ENCODE assay signal across 1 cellular context in genomic region chr6:127420558-127420957, GRCh38.
TF ChIP-seq lines count a peak whose summit lies in the region.

No MANE protein-coding gene starts in this region.

TF ChIP-seq in K562, 482 proteins besides CTCF, POLR2A, EP300 and RAD21 (continued from another document):
- TF ChIP-seq ZNF384 (IDR thresholded peaks at IDR 0.05; ENCODE audit: low read depth, low read length) (no peak), HMG20A (CRISPR knock-in tag; conservative IDR thresholded peaks at IDR 0.05) (no peak), HIVEP1 (CRISPR knock-in tag; IDR thresholded peaks at IDR 0.05) (no peak), PHB (CRISPR knock-in tag; IDR thresholded peaks at IDR 0.05) (no peak), HMBOX1 (IDR thresholded peaks at IDR 0.05) (peak; percentile 89), HOXB6 (CRISPR knock-in tag; IDR thresholded peaks at IDR 0.05; ENCODE audit: borderline replicate concordance) (no peak), SPI1 (IDR thresholded peaks at IDR 0.05; ENCODE audit: borderline replicate concordance, low read depth, low read length) (peak; percentile 53), BMI1 (IDR thresholded peaks at IDR 0.05; ENCODE audit: low read length) (no peak), KHSRP (IDR thresholded peaks at IDR 0.05) (no peak), POLR2H (tag; IDR thresholded peaks at IDR 0.05; ENCODE audit: low read depth) (no peak), BDP1 (IDR thresholded peaks at IDR 0.05; ENCODE audit: insufficient read depth, insufficient read length) (no peak), SIX5 (IDR thresholded peaks at IDR 0.05; ENCODE audit: borderline replicate concordance in 1 of 2, insufficient read depth in 1 of 2, low read depth in 1 of 2, low read length in 2 of 2) (no peak), E4F1 (CRISPR knock-in tag; IDR thresholded peaks at IDR 0.05; ENCODE audit: borderline replicate concordance) (no peak), ZNF324 (CRISPR knock-in tag; IDR thresholded peaks at IDR 0.05) (no peak), THRA (IDR thresholded peaks at IDR 0.05) (no peak), CEBPZ (IDR thresholded peaks at IDR 0.05; ENCODE audit: borderline replicate concordance, low read depth, low read length) (no peak), PRDM10 (IDR thresholded peaks at IDR 0.05; ENCODE audit: partially characterized antibody) (peak; percentile 35), ARHGAP35 (IDR thresholded peaks at IDR 0.05; ENCODE audit: partially characterized antibody) (no peak), MTA2 (IDR thresholded peaks at IDR 0.05; ENCODE audit: low read depth) (no peak), ZNF212 (CRISPR knock-in tag; IDR thresholded peaks at IDR 0.05) (no peak), RCOR1 (IDR thresholded peaks at IDR 0.05; ENCODE audit: borderline replicate concordance in 1 of 2, low read depth in 2 of 2, low read length in 2 of 2) (peak in 1 of 2 experiments; percentile 40; a peak in 1 of 4 replicates), RBM25 (IDR thresholded peaks at IDR 0.05; ENCODE audit: low read depth, low read length, severe bottlenecking) (peak; percentile 46), ZNF589 (CRISPR knock-in tag; IDR thresholded peaks at IDR 0.05; ENCODE audit: low read depth) (no peak)
- TF ChIP-seq, protein P1, sequence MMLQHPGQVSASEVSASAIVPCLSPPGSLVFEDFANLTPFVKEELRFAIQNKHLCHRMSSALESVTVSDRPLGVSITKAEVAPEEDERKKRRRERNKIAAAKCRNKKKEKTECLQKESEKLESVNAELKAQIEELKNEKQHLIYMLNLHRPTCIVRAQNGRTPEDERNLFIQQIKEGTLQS (IDR thresholded peaks at IDR 0.05): peak; percentile 69
- TF ChIP-seq, protein P1 (CRISPR knock-in tag; conservative IDR thresholded peaks at IDR 0.05): no peak
- TF ChIP-seq, protein P2, sequence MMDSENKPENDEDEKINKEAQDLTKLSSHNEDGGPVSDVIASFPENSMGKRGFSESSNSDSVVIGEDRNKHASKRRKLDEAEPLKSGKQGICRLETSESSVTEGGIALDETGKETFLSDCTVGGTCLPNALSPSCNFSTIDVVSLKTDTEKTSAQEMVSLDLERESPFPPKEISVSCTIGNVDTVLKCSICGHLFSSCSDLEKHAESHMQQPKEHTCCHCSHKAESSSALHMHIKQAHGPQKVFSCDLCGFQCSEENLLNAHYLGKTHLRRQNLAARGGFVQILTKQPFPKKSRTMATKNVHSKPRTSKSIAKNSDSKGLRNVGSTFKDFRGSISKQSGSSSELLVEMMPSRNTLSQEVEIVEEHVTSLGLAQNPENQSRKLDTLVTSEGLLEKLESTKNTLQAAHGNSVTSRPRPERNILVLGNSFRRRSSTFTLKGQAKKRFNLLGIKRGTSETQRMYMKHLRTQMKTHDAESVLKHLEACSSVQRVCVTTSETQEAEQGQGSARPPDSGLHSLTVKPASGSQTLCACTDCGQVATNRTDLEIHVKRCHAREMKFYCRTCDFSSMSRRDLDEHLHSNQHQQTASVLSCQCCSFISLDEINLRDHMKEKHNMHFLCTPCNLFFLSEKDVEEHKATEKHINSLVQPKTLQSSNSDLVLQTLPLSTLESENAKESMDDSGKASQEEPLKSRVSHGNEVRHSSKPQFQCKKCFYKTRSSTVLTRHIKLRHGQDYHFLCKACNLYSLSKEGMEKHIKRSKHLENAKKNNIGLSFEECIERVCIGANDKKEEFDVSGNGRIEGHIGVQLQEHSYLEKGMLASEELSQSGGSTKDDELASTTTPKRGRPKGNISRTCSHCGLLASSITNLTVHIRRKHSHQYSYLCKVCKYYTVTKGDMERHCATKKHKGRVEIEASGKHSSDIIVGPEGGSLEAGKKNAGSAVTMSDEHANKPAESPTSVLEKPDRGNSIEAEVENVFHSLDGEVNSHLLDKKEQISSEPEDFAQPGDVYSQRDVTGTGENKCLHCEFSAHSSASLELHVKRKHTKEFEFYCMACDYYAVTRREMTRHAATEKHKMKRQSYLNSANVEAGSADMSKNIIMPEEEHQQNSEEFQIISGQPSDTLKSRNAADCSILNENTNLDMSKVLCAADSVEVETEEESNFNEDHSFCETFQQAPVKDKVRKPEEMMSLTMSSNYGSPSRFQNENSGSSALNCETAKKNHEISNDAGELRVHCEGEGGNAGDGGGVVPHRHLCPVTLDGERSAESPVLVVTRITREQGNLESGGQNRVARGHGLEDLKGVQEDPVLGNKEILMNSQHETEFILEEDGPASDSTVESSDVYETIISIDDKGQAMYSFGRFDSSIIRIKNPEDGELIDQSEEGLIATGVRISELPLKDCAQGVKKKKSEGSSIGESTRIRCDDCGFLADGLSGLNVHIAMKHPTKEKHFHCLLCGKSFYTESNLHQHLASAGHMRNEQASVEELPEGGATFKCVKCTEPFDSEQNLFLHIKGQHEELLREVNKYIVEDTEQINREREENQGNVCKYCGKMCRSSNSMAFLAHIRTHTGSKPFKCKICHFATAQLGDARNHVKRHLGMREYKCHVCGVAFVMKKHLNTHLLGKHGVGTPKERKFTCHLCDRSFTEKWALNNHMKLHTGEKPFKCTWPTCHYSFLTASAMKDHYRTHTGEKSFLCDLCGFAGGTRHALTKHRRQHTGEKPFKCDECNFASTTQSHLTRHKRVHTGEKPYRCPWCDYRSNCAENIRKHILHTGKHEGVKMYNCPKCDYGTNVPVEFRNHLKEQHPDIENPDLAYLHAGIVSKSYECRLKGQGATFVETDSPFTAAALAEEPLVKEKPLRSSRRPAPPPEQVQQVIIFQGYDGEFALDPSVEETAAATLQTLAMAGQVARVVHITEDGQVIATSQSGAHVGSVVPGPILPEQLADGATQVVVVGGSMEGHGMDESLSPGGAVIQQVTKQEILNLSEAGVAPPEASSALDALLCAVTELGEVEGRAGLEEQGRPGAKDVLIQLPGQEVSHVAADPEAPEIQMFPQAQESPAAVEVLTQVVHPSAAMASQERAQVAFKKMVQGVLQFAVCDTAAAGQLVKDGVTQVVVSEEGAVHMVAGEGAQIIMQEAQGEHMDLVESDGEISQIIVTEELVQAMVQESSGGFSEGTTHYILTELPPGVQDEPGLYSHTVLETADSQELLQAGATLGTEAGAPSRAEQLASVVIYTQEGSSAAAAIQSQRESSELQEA (IDR thresholded peaks at IDR 0.05; ENCODE audit: low read depth): no peak
- TF ChIP-seq, protein P3, sequence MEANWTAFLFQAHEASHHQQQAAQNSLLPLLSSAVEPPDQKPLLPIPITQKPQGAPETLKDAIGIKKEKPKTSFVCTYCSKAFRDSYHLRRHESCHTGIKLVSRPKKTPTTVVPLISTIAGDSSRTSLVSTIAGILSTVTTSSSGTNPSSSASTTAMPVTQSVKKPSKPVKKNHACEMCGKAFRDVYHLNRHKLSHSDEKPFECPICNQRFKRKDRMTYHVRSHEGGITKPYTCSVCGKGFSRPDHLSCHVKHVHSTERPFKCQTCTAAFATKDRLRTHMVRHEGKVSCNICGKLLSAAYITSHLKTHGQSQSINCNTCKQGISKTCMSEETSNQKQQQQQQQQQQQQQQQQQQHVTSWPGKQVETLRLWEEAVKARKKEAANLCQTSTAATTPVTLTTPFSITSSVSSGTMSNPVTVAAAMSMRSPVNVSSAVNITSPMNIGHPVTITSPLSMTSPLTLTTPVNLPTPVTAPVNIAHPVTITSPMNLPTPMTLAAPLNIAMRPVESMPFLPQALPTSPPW (CRISPR knock-in tag; IDR thresholded peaks at IDR 0.05): peak; percentile 17; the same call in 1 of the 2 replicates
